ENCODE assay signal across 8 cellular contexts in the genomic region with DNA sequence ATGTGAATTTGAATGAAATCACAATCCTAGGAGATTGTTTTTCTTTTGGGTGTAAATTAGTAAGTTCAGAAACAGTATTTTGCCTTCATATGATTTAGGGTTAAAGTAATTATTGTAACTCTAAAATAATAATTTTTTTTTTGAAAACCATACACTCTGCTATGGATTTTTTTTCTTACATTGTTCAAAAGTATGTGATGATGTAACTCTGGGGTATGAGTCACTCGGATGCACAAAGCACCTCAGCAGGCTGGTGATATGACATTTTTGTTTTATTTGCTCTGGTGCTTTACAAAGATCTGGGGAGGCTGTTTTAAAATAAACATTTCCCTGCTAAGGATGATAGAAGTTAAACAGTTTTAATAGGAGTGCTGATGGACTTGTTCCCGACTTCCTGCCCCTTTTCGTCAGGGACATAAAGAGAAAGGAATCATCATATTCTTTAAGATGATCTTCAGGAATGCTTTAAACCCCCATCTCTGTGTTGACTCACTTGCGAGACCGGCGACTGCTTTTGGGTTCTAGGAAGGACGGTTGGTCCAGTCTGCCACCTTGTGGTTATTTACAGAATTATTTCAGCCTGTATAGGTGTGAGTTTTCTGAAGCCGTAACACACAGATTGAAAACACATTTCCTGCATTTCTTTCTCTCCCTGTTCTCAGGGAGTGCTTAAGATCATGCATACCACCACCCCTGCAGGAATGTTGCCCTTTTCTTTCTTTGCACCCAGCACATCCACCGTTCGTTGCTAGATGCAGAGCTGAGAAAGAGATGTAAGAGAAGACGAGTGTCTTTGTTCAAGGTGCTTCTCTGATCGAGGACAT.
DNase-seq lines count a peak whose midpoint lies in the region; ATAC-seq, FAIRE-seq and TF ChIP-seq lines count a peak whose summit lies in the region.

No MANE protein-coding gene starts in this region.

- no peaks in the 10 kb centered on the region for H3F3A ChIP-seq in smooth muscle cell (ENCODE audit: low read depth)

- H3K4me2 ChIP-seq in K562 (ENCODE audit: insufficient read depth, low read length) (peak overlapping the region; percentile 54), smooth muscle cell (peak overlapping the region; percentile 77)

- peak; percentile 63 to 69 for DNase-seq in NCI-H2081 (lab: John Stamatoyannopoulos, UW)
- no peak for DNase-seq in NCI-H2081 treated with DMSO at 0.1 percent for 48 hours (lab: John Stamatoyannopoulos, UW)
- DNase-seq in NCI-H1436 treated with DMSO at 0.1 percent for 48 hours (lab: John Stamatoyannopoulos, UW), result peak; percentile 7
- DNase-seq in T-helper 22 cell (ENCODE audit: low read depth), result peak; percentile 7
- peak; percentile 49 to 88 (median 63) for DNase-seq in K562 (ENCODE audit: extremely low read depth in 1 of 4, low spot score in 3 of 4)
- peak; percentile 1 for DNase-seq in smooth muscle cell (lab: John Stamatoyannopoulos, UW; ENCODE audit: unreplicated experiment)

- H3K9ac ChIP-seq in K562 (ENCODE audit: insufficient read depth in 1 of 2, low read depth in 2 of 2, low read length in 2 of 2) (no peak overlapping the region), iPS-18a (ENCODE audit: low read length) (peak overlapping the region; percentile 47), smooth muscle cell (ENCODE audit: low read depth) (no peak overlapping the region)

- no peaks in the 10 kb centered on the region for H3K9me1 ChIP-seq in K562 (ENCODE audit: control insufficient read depth, insufficient read depth, low read length)

- H3K36me3 ChIP-seq in K562 (ENCODE audit: control insufficient read depth, insufficient read depth, low read length), result no peaks in the 10 kb centered on the region; the same call in 2 of the 3 replicates
- H3K36me3 ChIP-seq in iPS-18a (ENCODE audit: control insufficient read depth, low read depth, low read length), result no peaks in the 10 kb centered on the region
- H3K36me3 ChIP-seq in smooth muscle cell (ENCODE audit: low read depth), result no peaks in the 10 kb centered on the region

- CTCF ChIA-PET in K562 (lab: Yijun Ruan, JAX; ENCODE audit: low intra/inter-chr PET ratio), result interaction anchor here (0.8 to 2.4 kb wide), 3 partner anchors 26 to 318 kb away, joined by 3 to 19 read pairs (median 3); partner anchors contain the start of gene RAPGEF2

- TF ChIP-seq POLR2A in K562 (conservative IDR thresholded peaks at IDR 0.05), result no peak

- H3K9me3 ChIP-seq in K562 (replicated peaks; ENCODE audit: control insufficient read depth, insufficient read depth, low read depth, low read length), result no peaks in the 10 kb centered on the region
- H3K9me3 ChIP-seq in iPS-18a (ENCODE audit: control insufficient read depth, low read depth, low read length), result no peaks in the 10 kb centered on the region
- H3K9me3 ChIP-seq in smooth muscle cell (replicated peaks; ENCODE audit: low read depth), result no peaks in the 10 kb centered on the region

- H4K20me1 ChIP-seq in K562 (replicated peaks; ENCODE audit: control insufficient read depth, insufficient read depth, low read length) (peaks cover 29% of the 10 kb centered on the region), smooth muscle cell (ENCODE audit: low read depth) (peaks cover 95% of the 10 kb centered on the region)

- peaks cover 3 to 23% of the 10 kb centered on the region in 2 experiments; a peak in 3 of 5 replicates for H3K4me1 ChIP-seq in K562 (replicated peaks in 1 of 2; ENCODE audit: control insufficient read depth in 2 of 2, insufficient read depth in 2 of 2, low read length in 2 of 2)
- H3K4me1 ChIP-seq in iPS-18a (ENCODE audit: control insufficient read depth, low read depth, low read length), result peaks cover 32% of the 10 kb centered on the region
- H3K4me1 ChIP-seq in smooth muscle cell (ENCODE audit: low read depth), result peaks cover 11% of the 10 kb centered on the region

- peak; percentile 87 to 88 for TF ChIP-seq RAD21 in K562 (CRISPR knock-in tag; conservative IDR thresholded peaks at IDR 0.05 in 1 of 2, IDR thresholded peaks at IDR 0.05 in 1 of 2)

- peak overlapping the region; percentile 16; the same call in 1 of the 2 replicates for H2AFZ ChIP-seq in K562 (ENCODE audit: low read depth, low read length)
- no peak overlapping the region for H2AFZ ChIP-seq in smooth muscle cell (ENCODE audit: low read depth)

- H3K79me2 ChIP-seq in K562 (ENCODE audit: control insufficient read depth, insufficient read depth, low read length), result peaks cover 82% of the 10 kb centered on the region
- H3K79me2 ChIP-seq in smooth muscle cell (ENCODE audit: low read depth), result peaks cover 76% of the 10 kb centered on the region

- H3K4me3 ChIP-seq in K562 (no peak overlapping the region), iPS-18a (ENCODE audit: low read length) (peak overlapping the region; percentile 36), smooth muscle cell (peak overlapping the region; percentile 30)

- FAIRE-seq in K562 (lab: Jason Lieb, UNC), result peak; percentile 94

- 13% methylated on average over 12 of the region's 12 CpGs for WGBS in K562 (ENCODE audit: insufficient coverage, low coverage, missing lambda C conversion rate)
- WGBS in smooth muscle cell (ENCODE audit: low lambda C conversion rate), result 14% methylated on average over 12 of the region's 12 CpGs

- no TSS peak for BruUV-seq in K562 (replicated peaks; lab: Mats Ljungman, UMichigan)

- in situ Hi-C loops in K562 (cut with MboI), result no loop called here

- TF ChIP-seq CTCF in K562 (IDR thresholded peaks at IDR 0.05 in 2 of 3, conservative IDR thresholded peaks at IDR 0.05 in 1 of 3; ENCODE audit: insufficient read depth in 2 of 3, low read depth in 1 of 3, low read length in 3 of 3) (peak; percentile 78 to 86 (median 80)), smooth muscle cell (IDR thresholded peaks at IDR 0.05; ENCODE audit: borderline replicate concordance, insufficient read depth, poor library complexity, severe bottlenecking) (peak; percentile 84)

- H3K27ac ChIP-seq in K562 (ENCODE audit: extremely low read depth, low read depth, low read length) (no peak overlapping the region; the same call in 2 of the 3 replicates), iPS-18a (ENCODE audit: low read length) (peak overlapping the region; percentile 74), smooth muscle cell (ENCODE audit: low read depth) (peak overlapping the region; percentile 54)

- H3K27me3 ChIP-seq in K562 (ENCODE audit: control insufficient read depth in 2 of 2, insufficient read depth in 2 of 2, low read length in 2 of 2) (no peaks in the 10 kb centered on the region), iPS-18a (ENCODE audit: control insufficient read depth, insufficient read depth, low read length) (no peaks in the 10 kb centered on the region), smooth muscle cell (ENCODE audit: low read depth) (no peaks in the 10 kb centered on the region)

- ATAC-seq in HG02870 (IDR thresholded peaks at IDR 0.05; ENCODE audit: unreplicated experiment), result peak; percentile 47
- peak; percentile 93 for ATAC-seq in K562

- intact Hi-C loops in K562 (cut with micrococcal nuclease), result loop anchor here (1.0 to 5.0 kb wide), 8 partner anchors 28 to 445 kb away; no protein-coding TSS in a partner anchor

- POLR2A ChIA-PET in K562 (lab: Yijun Ruan, JAX), result no interaction called here

- TF ChIP-seq EP300 in K562 (IDR thresholded peaks at IDR 0.05; ENCODE audit: low read length), result peak; percentile 24

TF ChIP-seq in K562, 482 proteins besides CTCF, POLR2A, EP300 and RAD21 (continues in another document):
- TF ChIP-seq EZH2 (IDR thresholded peaks at IDR 0.05; ENCODE audit: borderline replicate concordance, low read depth, low read length) (no peak), ZNF592 (IDR thresholded peaks at IDR 0.05) (peak; percentile 38; the same call in 1 of the 2 replicates), JUND (IDR thresholded peaks at IDR 0.05; ENCODE audit: borderline replicate concordance, low read depth, low read length) (peak; percentile 84), JUND (tag; IDR thresholded peaks at IDR 0.05; ENCODE audit: borderline replicate concordance, low read depth, low read length) (peak; percentile 87; the same call in 2 of the 3 replicates), ARID1B (IDR thresholded peaks at IDR 0.05) (peak; percentile 72), MAZ (CRISPR knock-in tag; conservative IDR thresholded peaks at IDR 0.05 in 1 of 2, IDR thresholded peaks at IDR 0.05 in 1 of 2) (peak in 1 of 2 experiments; percentile 31; a peak in 2 of 4 replicates), NR2C1 (IDR thresholded peaks at IDR 0.05) (no peak), NR2C1 (tag; IDR thresholded peaks at IDR 0.05) (no peak), SIRT6 (IDR thresholded peaks at IDR 0.05; ENCODE audit: low read depth, low read length) (no peak), TRIM28 (IDR thresholded peaks at IDR 0.05) (peak; percentile 45; the same call in 1 of the 2 replicates), FOSL1 (tag; conservative IDR thresholded peaks at IDR 0.05) (peak; percentile 88)
